29 cellular contexts compared by ENCODE assay signal in genomic region chr3:115571413-115571812, GRCh38. TPM values are rescaled to one million over a fixed set of nuclear protein-coding genes. Genes with fewer than 3 reads are reported as not detected.
"Had no signal": no experiment of that assay in that cellular context is flagged by ENCODE, and none has a peak within 500 bp of the region (broad histone marks: within the 10 kb centered on the region; RNA-seq: fewer than 3 reads in every experiment).

No MANE protein-coding gene starts in this region.

- H3K27ac Mint-ChIP-seq: activated naive CD4-positive, alpha-beta T cell treated with anti-CD3 and anti-CD28 coated beads for 36 hours; activated naive CD8-positive, alpha-beta T cell treated with anti-CD3 and anti-CD28 coated beads for 36 hours; mesothelial cell of epicardium; naive B cell; nephron progenitor cell; stimulated activated effector memory CD8-positive, alpha-beta T cell treated with anti-CD3 and anti-CD28 coated beads, Interleukin-12 subunit alpha, Interleukin-12 subunit beta, amount 100 ng/mL, for 72 hours; stimulated activated naive CD8-positive, alpha-beta T cell treated with anti-CD3 and anti-CD28 coated beads, Interleukin-15, Interleukin-2, amounts not matched to agents 100 ng/mL and 50 ng/mL, for 24 hours had no signal

- H3K4me1 ChIP-seq: adrenal gland, body of pancreas, gastroesophageal sphincter, left lung, sigmoid colon had no signal

- H3K9me3 Mint-ChIP-seq: activated naive CD4-positive, alpha-beta T cell treated with anti-CD3 and anti-CD28 coated beads for 36 hours; activated naive CD8-positive, alpha-beta T cell treated with anti-CD3 and anti-CD28 coated beads for 36 hours; mesothelial cell of epicardium; nephron progenitor cell; stimulated activated effector memory CD8-positive, alpha-beta T cell treated with anti-CD3 and anti-CD28 coated beads, Interleukin-12 subunit alpha, Interleukin-12 subunit beta, amount 100 ng/mL, for 72 hours; stimulated activated naive CD8-positive, alpha-beta T cell treated with anti-CD3 and anti-CD28 coated beads, Interleukin-15, Interleukin-2, amounts not matched to agents 100 ng/mL and 50 ng/mL, for 24 hours had no signal

- H3K36me3 ChIP-seq: adrenal gland, gastroesophageal sphincter, left lung, neutrophil, sigmoid colon, thoracic aorta had no signal

- H3K36me3 Mint-ChIP-seq: activated naive CD8-positive, alpha-beta T cell treated with anti-CD3 and anti-CD28 coated beads for 36 hours; mesothelial cell of epicardium; naive B cell; stimulated activated effector memory CD8-positive, alpha-beta T cell treated with anti-CD3 and anti-CD28 coated beads, Interleukin-12 subunit alpha, Interleukin-12 subunit beta, amount 100 ng/mL, for 72 hours had no signal

- H3K27me3 ChIP-seq: adrenal gland, body of pancreas, dorsolateral prefrontal cortex, gastroesophageal sphincter, left lung, neutrophil, sigmoid colon had no signal

- H3K27ac ChIP-seq: adrenal gland, body of pancreas, coronary artery, dorsolateral prefrontal cortex, gastroesophageal sphincter, left lung, neutrophil, sigmoid colon, thoracic aorta had no signal

- H3K4me1 Mint-ChIP-seq: activated naive CD8-positive, alpha-beta T cell treated with anti-CD3 and anti-CD28 coated beads for 36 hours; mesothelial cell of epicardium; naive B cell; nephron progenitor cell; stimulated activated effector memory CD8-positive, alpha-beta T cell treated with anti-CD3 and anti-CD28 coated beads, Interleukin-12 subunit alpha, Interleukin-12 subunit beta, amount 100 ng/mL, for 72 hours had no signal

- H3K4me3 ChIP-seq: adrenal gland, body of pancreas, coronary artery, dorsolateral prefrontal cortex, gastroesophageal sphincter, left lung, sigmoid colon, thoracic aorta had no signal

- H3K4me3 Mint-ChIP-seq: activated naive CD4-positive, alpha-beta T cell treated with anti-CD3 and anti-CD28 coated beads for 36 hours; activated naive CD8-positive, alpha-beta T cell treated with anti-CD3 and anti-CD28 coated beads for 36 hours; mesothelial cell of epicardium; naive B cell; nephron progenitor cell; stimulated activated effector memory CD8-positive, alpha-beta T cell treated with anti-CD3 and anti-CD28 coated beads, Interleukin-12 subunit alpha, Interleukin-12 subunit beta, amount 100 ng/mL, for 72 hours; stimulated activated naive CD8-positive, alpha-beta T cell treated with anti-CD3 and anti-CD28 coated beads, Interleukin-15, Interleukin-2, amounts not matched to agents 100 ng/mL and 50 ng/mL, for 24 hours had no signal

- H3K9me3 ChIP-seq: adrenal gland, body of pancreas, gastroesophageal sphincter, left lung, neutrophil, sigmoid colon, thoracic aorta had no signal

- DNase-seq: activated CD4-positive, alpha-beta T cell treated with anti-CD3 and anti-CD28 coated beads for 4 hours; activated CD4-positive, alpha-beta T cell treated with anti-CD3 and anti-CD28 coated beads, Interleukin-2, amount 50 U/mL, for 4 hours; activated effector memory CD4-positive, alpha-beta T cell treated with Interleukin-2 at 50 U/mL for 16 hours; activated naive CD4-positive, alpha-beta T cell treated with anti-CD3 and anti-CD28 coated beads for 36 hours; activated naive CD8-positive, alpha-beta T cell treated with anti-CD3 and anti-CD28 coated beads for 36 hours; activated T-cell treated with anti-CD3 and anti-CD28 coated beads for 4 hours; adrenal gland; aorta; body of pancreas; effector memory CD4-positive, alpha-beta T cell; erythroblast; kidney glomerular epithelial cell; left lung; naive B cell; nephron progenitor cell; sigmoid colon; small intestine; stimulated activated CD4-positive, alpha-beta T cell treated with anti-CD3 and anti-CD28 coated beads, Interleukin-4, amount 100 ng/mL, for 24 hours; trophoblast cell had no signal

- ATAC-seq: body of pancreas; gastroesophageal sphincter; left lung; stimulated activated effector memory CD8-positive, alpha-beta T cell treated with anti-CD3 and anti-CD28 coated beads, Interleukin-12 subunit alpha, Interleukin-12 subunit beta, amount 100 ng/mL, for 72 hours had no signal

RNA-seq across cellular contexts. Expression of gene GAP43, which starts 51.9 kb away (rescaled TPM):
- total RNA-seq: lung microvascular endothelial cell; T-helper 1 cell treated with Interleukin-12 subunit alpha and Interleukin-12 subunit beta and Interleukin-4 antibody, amounts not matched to agents 30 ng/mL and 1 ng/mL, for 36 hours had no signal
